35 cellular contexts compared by ENCODE assay signal in the genomic region with DNA sequence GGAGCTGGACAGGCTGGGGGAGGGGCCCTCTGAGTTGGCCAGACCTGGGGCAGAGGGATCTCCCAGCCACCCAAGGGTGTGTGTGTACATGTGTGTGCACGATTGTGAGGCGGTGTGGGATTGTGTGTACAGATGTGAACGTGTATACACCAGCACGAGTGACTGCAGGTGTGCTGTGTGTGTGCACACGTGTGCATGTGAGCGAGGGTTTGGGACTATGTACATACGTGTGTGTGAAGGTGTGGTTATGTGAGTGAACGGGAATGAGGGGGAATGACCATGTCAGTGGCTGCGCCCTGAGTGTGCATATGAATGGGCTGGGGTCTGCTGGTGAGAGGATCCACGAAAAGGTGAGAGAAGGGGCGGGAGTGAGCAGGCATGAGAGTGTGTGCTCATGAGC. TPM values are rescaled to one million over a fixed set of nuclear protein-coding genes. Genes with fewer than 3 reads are reported as not detected.
"Had no signal": no experiment of that assay in that cellular context is flagged by ENCODE, and none has a peak within 500 bp of the region (broad histone marks: within the 10 kb centered on the region; RNA-seq: fewer than 3 reads in every experiment).

No MANE protein-coding gene starts in this region.

- DNase-seq: activated CD4-positive, alpha-beta T cell treated with anti-CD3 and anti-CD28 coated beads, Interleukin-2, amount 10 ng/mL, durations not matched to agents 24 days and 14 days; activated CD4-positive, alpha-beta T cell treated with anti-CD3 and anti-CD28 coated beads, Interleukin-2, amount 50 U/mL, for 4 hours; activated CD8-positive, alpha-beta T cell treated with anti-CD3 and anti-CD28 coated beads, Interleukin-2, amount 10 ng/mL, durations not matched to agents 7 days and 5 days; activated gamma-delta T cell treated with Interleukin-2 at 50 U/mL for 16 hours; activated naive CD4-positive, alpha-beta T cell treated with anti-CD3 and anti-CD28 coated beads for 36 hours; activated T-cell treated with anti-CD3 and anti-CD28 coated beads, Interleukin-2, amount 50 U/mL, for 24 hours; adrenal gland; caudate nucleus; Kasumi-1; KG1; MG63; MV-4-11; NCI-H1092; NCI-H1436 treated with DMSO at 0.1 percent for 48 hours; NCI-H1694 treated with DMSO at 0.1 percent for 48 hours; NCI-H2029; NCI-H2107; NCI-H2171; NCI-H510A; NCI-H526; NCI-H748 treated with DMSO at 0.1 percent for 48 hours; NK-92 treated with Interleukin-12 subunit alpha and Interleukin-12 subunit beta, amount 100 ng/mL, for 24 hours; PC-3; Peyer's patch; RPMI8226; SHP77 treated with DMSO at 0.1 percent for 48 hours; SK-N-SH had no signal

- H3K4me3 Mint-ChIP-seq: activated CD4-positive, alpha-beta T cell treated with anti-CD3 and anti-CD28 coated beads, Interleukin-2, amount 10 ng/mL, durations not matched to agents 24 days and 14 days; activated CD8-positive, alpha-beta T cell treated with anti-CD3 and anti-CD28 coated beads, Interleukin-2, amount 10 ng/mL, durations not matched to agents 7 days and 5 days; activated naive CD4-positive, alpha-beta T cell treated with anti-CD3 and anti-CD28 coated beads for 36 hours; activated T-cell treated with anti-CD3 and anti-CD28 coated beads, Interleukin-2, amount 50 U/mL, for 24 hours; activated T-helper 1 cell treated with anti-CD3 and anti-CD28 coated beads, Interleukin-12 subunit alpha, Interleukin-12 subunit beta, Interleukin-2, Interleukin-4 antibody, amounts not matched to agents 30 ng/mL and 10 ng/mL and 1 ng/mL, durations not matched to agents 14 hours and 24 hours and 36 hours; brain; T-helper 1 cell treated with Interleukin-12 subunit alpha and Interleukin-12 subunit beta and Interleukin-4 antibody, amounts not matched to agents 30 μg/mL and 1 μg/mL, for 36 hours; T-helper 2 cell treated with Interferon-gamma antibody and Interleukin-4, amounts not matched to agents 5 μg/mL and 100 μg/mL, for 36 hours had no signal

- ATAC-seq: activated CD8-positive, alpha-beta T cell treated with anti-CD3 and anti-CD28 coated beads, Interleukin-2, amount 10 ng/mL, durations not matched to agents 7 days and 5 days; activated naive CD4-positive, alpha-beta T cell treated with anti-CD3 and anti-CD28 coated beads, Interleukin-2, amount 50 U/mL, for 72 hours; PC-3 had no signal

- H3K9ac ChIP-seq: SK-N-SH had no signal

- H3K4me2 ChIP-seq: SK-N-SH had no signal

- H3K27ac Mint-ChIP-seq: activated CD4-positive, alpha-beta T cell treated with anti-CD3 and anti-CD28 coated beads, Interleukin-2, amount 10 ng/mL, durations not matched to agents 24 days and 14 days; activated CD8-positive, alpha-beta T cell treated with anti-CD3 and anti-CD28 coated beads, Interleukin-2, amount 10 ng/mL, durations not matched to agents 7 days and 5 days; activated naive CD4-positive, alpha-beta T cell treated with anti-CD3 and anti-CD28 coated beads for 36 hours; activated T-cell treated with anti-CD3 and anti-CD28 coated beads, Interleukin-2, amount 50 U/mL, for 24 hours; activated T-helper 1 cell treated with anti-CD3 and anti-CD28 coated beads, Interleukin-12 subunit alpha, Interleukin-12 subunit beta, Interleukin-2, Interleukin-4 antibody, amounts not matched to agents 30 ng/mL and 10 ng/mL and 1 ng/mL, durations not matched to agents 14 hours and 24 hours and 36 hours; brain; T-helper 1 cell treated with Interleukin-12 subunit alpha and Interleukin-12 subunit beta and Interleukin-4 antibody, amounts not matched to agents 30 μg/mL and 1 μg/mL, for 36 hours; T-helper 2 cell treated with Interferon-gamma antibody and Interleukin-4, amounts not matched to agents 5 μg/mL and 100 μg/mL, for 36 hours had no signal

- H3K9me3 Mint-ChIP-seq: activated CD4-positive, alpha-beta T cell treated with anti-CD3 and anti-CD28 coated beads, Interleukin-2, amount 10 ng/mL, durations not matched to agents 24 days and 14 days; activated naive CD4-positive, alpha-beta T cell treated with anti-CD3 and anti-CD28 coated beads for 36 hours; activated naive CD4-positive, alpha-beta T cell treated with anti-CD3 and anti-CD28 coated beads, Interleukin-2, amount 50 U/mL, for 72 hours; activated T-cell treated with anti-CD3 and anti-CD28 coated beads, Interleukin-2, amount 50 U/mL, for 24 hours; activated T-helper 1 cell treated with anti-CD3 and anti-CD28 coated beads, Interleukin-12 subunit alpha, Interleukin-12 subunit beta, Interleukin-2, Interleukin-4 antibody, amounts not matched to agents 30 ng/mL and 10 ng/mL and 1 ng/mL, durations not matched to agents 14 hours and 24 hours and 36 hours; brain; T-helper 1 cell treated with Interleukin-12 subunit alpha and Interleukin-12 subunit beta and Interleukin-4 antibody, amounts not matched to agents 30 μg/mL and 1 μg/mL, for 36 hours; T-helper 2 cell treated with Interferon-gamma antibody and Interleukin-4, amounts not matched to agents 5 μg/mL and 100 μg/mL, for 36 hours had no signal

- H3K27me3 Mint-ChIP-seq: activated T-cell treated with anti-CD3 and anti-CD28 coated beads, Interleukin-2, amount 50 U/mL, for 24 hours had no signal

- H3K9me3 ChIP-seq: adrenal gland, MG63, Peyer's patch, SJSA1, SK-N-SH had no signal

- H3K36me3 Mint-ChIP-seq: activated naive CD4-positive, alpha-beta T cell treated with anti-CD3 and anti-CD28 coated beads, Interleukin-2, amount 50 U/mL, for 72 hours; brain had no signal

- FAIRE-seq: TTC549 had no signal

- H3K4me1 ChIP-seq: adrenal gland, Peyer's patch had no signal

- H3K36me3 ChIP-seq: adrenal gland, MG63, Peyer's patch, SJSA1 had no signal

- H3K27ac ChIP-seq: adrenal gland, Peyer's patch, SJSA1 had no signal

- H3K27me3 ChIP-seq: adrenal gland, MG63, Peyer's patch had no signal

- H3K4me3 ChIP-seq: adrenal gland, MG63, Peyer's patch, SJSA1 had no signal

RNA-seq across cellular contexts. Expression of a gene that starts 22.4 kb away (rescaled TPM):
- total RNA-seq: activated CD4-positive, alpha-beta T cell treated with anti-CD3 and anti-CD28 coated beads, Interleukin-2, amount 10 ng/mL, durations not matched to agents 24 days and 14 days; activated CD8-positive, alpha-beta T cell treated with anti-CD3 and anti-CD28 coated beads, Interleukin-2, amount 10 ng/mL, durations not matched to agents 7 days and 5 days; activated naive CD4-positive, alpha-beta T cell treated with anti-CD3 and anti-CD28 coated beads for 36 hours; activated naive CD4-positive, alpha-beta T cell treated with anti-CD3 and anti-CD28 coated beads, Interleukin-2, amount 50 U/mL, for 72 hours; activated T-helper 1 cell treated with anti-CD3 and anti-CD28 coated beads, Interleukin-12 subunit alpha, Interleukin-12 subunit beta, Interleukin-2, Interleukin-4 antibody, amounts not matched to agents 30 ng/mL and 10 ng/mL and 1 ng/mL, durations not matched to agents 14 hours and 24 hours and 36 hours; bronchial epithelial cell; PC-3; Peyer's patch; SJSA1 had no signal
- polyA plus RNA-seq: SK-N-SH had no signal
